In the genomic region with DNA sequence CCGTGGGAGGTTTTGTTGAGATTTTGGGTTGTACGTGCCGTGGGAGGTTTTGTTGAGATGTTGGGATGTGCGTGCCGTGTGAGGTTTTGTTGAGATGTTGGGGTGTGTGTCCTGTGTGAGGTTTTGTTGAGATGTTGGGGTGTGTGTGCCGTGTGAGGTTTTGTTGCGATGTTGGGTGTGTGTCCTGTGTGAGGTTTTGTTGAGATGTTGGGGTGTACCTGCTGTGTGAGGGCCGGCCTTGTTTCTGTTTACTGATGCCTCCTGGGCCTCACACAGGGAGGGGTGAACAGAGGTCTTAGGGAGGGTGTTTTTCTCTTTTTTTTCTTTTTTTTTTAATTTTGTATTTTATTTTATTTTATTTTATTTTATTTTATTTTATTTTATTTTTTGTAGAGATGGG, we compare ENCODE assay signal across 14 cellular contexts. TPM values are rescaled to one million over a fixed set of nuclear protein-coding genes. Genes with fewer than 3 reads are reported as not detected.
A peak's percentile ranks its signal among the peaks of the same experiment; 100 is the strongest.
DNase-seq lines count a peak whose midpoint lies in the region; ATAC-seq, FAIRE-seq and TF ChIP-seq lines count a peak whose summit lies in the region.
"Had no signal": no experiment of that assay in that cellular context is flagged by ENCODE, and none has a peak within 500 bp of the region (broad histone marks: within the 10 kb centered on the region; RNA-seq: fewer than 3 reads in every experiment).

No MANE protein-coding gene starts in this region.

- H2AFZ ChIP-seq in GM12878 (ENCODE audit: control insufficient read depth, low read depth, low read length) (no peak overlapping the region), trophoblast cell (ENCODE audit: insufficient read depth, low read length, poor library complexity) (no peak overlapping the region)

- POLR2A ChIA-PET in GM12878 (lab: Charles Lee), result interaction anchor here (0.7 to 1.5 kb wide), 3 partner anchors 13 to 19 kb away, joined by 3 to 7 read pairs (median 3); no protein-coding TSS in a partner anchor

- ATAC-seq in GM12878 (no peak), GM19452 (IDR thresholded peaks at IDR 0.05; ENCODE audit: unreplicated experiment) (no peak), GM18873 (IDR thresholded peaks at IDR 0.05; ENCODE audit: low FRiP score, unreplicated experiment) (no peak), sciatic nerve (no peak)
- ATAC-seq: CD8-positive, alpha-beta T cell had no signal

- H3K4me2 ChIP-seq in GM12878 (ENCODE audit: control insufficient read depth, insufficient read depth) (peak overlapping the region; percentile 75; the same call in 1 of the 2 replicates), trophoblast cell (ENCODE audit: low read length) (no peak overlapping the region)

- RAD21 ChIA-PET in GM12878 (lab: Charles Lee; ENCODE audit: unreplicated experiment), result interaction anchor here (1.9 to 2.8 kb wide), 4 partner anchors 19 to 115 kb away, joined by 10 to 25 read pairs (median 18); no protein-coding TSS in a partner anchor

- H3K23ac ChIP-seq in trophoblast cell (ENCODE audit: low read length), result no peak overlapping the region

- no peaks in the 10 kb centered on the region; a peak in 1 of 4 replicates for H3K36me3 ChIP-seq in GM12878 (ENCODE audit: control insufficient read depth in 2 of 2, insufficient read depth in 2 of 2, low read length in 1 of 2)
- no peaks in the 10 kb centered on the region for H3K36me3 ChIP-seq in trophoblast cell (ENCODE audit: control insufficient read depth in 1 of 2, insufficient read depth in 2 of 2, low read length in 2 of 2)

- peak overlapping the region; percentile 58 for H3K14ac ChIP-seq in trophoblast cell (ENCODE audit: low read length)

- no peak for TF ChIP-seq EP300 in GM12878 (IDR thresholded peaks at IDR 0.05; ENCODE audit: borderline replicate concordance in 1 of 2, control insufficient read depth in 1 of 2, low read depth in 2 of 2, low read length in 2 of 2)

- in situ Hi-C loops in GM12878 (cut with MboI), result no loop called here

- DNase-seq in LNCaP clone FGC (ENCODE audit: low read depth) (no peak), GM12878 (ENCODE audit: low read depth, low spot score) (no peak), trophoblast cell (no peak), NCI-H1694 treated with DMSO at 0.1 percent for 48 hours (lab: John Stamatoyannopoulos, UW) (no peak), sciatic nerve (ENCODE audit: low spot score) (no peak)
- DNase-seq: CD8-positive, alpha-beta T cell; GOT3; NCI-H146; NCI-H510A treated with DMSO at 0.1 percent for 48 hours; NCI-H82 had no signal

- peak overlapping the region; percentile 58 for H2BK120ac ChIP-seq in trophoblast cell (ENCODE audit: insufficient read depth, low read length, poor library complexity)

- H3K18ac ChIP-seq in trophoblast cell (ENCODE audit: low read length), result peak overlapping the region; percentile 86

- no peaks in the 10 kb centered on the region for H3K9me3 ChIP-seq in GM12878 (replicated peaks; ENCODE audit: control insufficient read depth, insufficient read depth, low read length)
- H3K9me3 ChIP-seq in trophoblast cell (ENCODE audit: insufficient read depth, low read depth, low read length), result no peaks in the 10 kb centered on the region

- H3K79me2 ChIP-seq in GM12878 (ENCODE audit: control insufficient read depth, insufficient read depth, low read length), result peaks cover 4% of the 10 kb centered on the region
- H3K79me2 ChIP-seq in trophoblast cell (ENCODE audit: control insufficient read depth, insufficient read depth, low read length, poor library complexity), result peaks cover 6% of the 10 kb centered on the region

- CTCF ChIA-PET in GM12878 (lab: Yijun Ruan, JAX), result interaction anchor here (1.5 kb wide), 2 partner anchors 9 to 14 kb away, joined by 3 to 4 read pairs; no protein-coding TSS in a partner anchor

- H3K27me3 ChIP-seq in GM12878 (replicated peaks in 1 of 2; ENCODE audit: control insufficient read depth in 2 of 2, insufficient read depth in 2 of 2, low read length in 1 of 2) (no peaks in the 10 kb centered on the region), trophoblast cell (ENCODE audit: insufficient read depth, low read length) (no peaks in the 10 kb centered on the region)

- H3K4ac ChIP-seq in trophoblast cell (ENCODE audit: low read depth, low read length), result peak overlapping the region; percentile 73

- peaks cover 29% of the 10 kb centered on the region for H3K79me1 ChIP-seq in trophoblast cell (ENCODE audit: low read length)

- H4K91ac ChIP-seq in trophoblast cell (ENCODE audit: low read depth, low read length), result peak overlapping the region; percentile 80

- peak overlapping the region; percentile 57 for H4K8ac ChIP-seq in trophoblast cell (ENCODE audit: low read depth, low read length)

- H3K9ac ChIP-seq in GM12878 (ENCODE audit: control insufficient read depth, insufficient read depth, low read length), result no peak overlapping the region
- no peak overlapping the region for H3K9ac ChIP-seq in trophoblast cell (ENCODE audit: low read length)

- TF ChIP-seq POLR2A in GM12878 (IDR thresholded peaks at IDR 0.05; ENCODE audit: low read depth, low read length), result no peak

- H3K4me1 ChIP-seq in GM12878 (ENCODE audit: control insufficient read depth, insufficient read depth, low read length), result peaks cover 49% of the 10 kb centered on the region
- H3K4me1 ChIP-seq in trophoblast cell (ENCODE audit: control insufficient read depth in 1 of 2, insufficient read depth in 2 of 2, low read length in 2 of 2), result peaks cover 37% of the 10 kb centered on the region in 2 experiments

- WGBS in GM12878 (ENCODE audit: insufficient coverage, insufficient replicate concordance, low lambda C conversion rate, missing lambda C conversion rate), result 97% methylated on average over 8 of the region's 8 CpGs
- 100% methylated on average over 7 of the region's 8 CpGs for WGBS in trophoblast cell (ENCODE audit: extremely low coverage, insufficient coverage, insufficient read length)

- H2BK5ac ChIP-seq in trophoblast cell (ENCODE audit: low read depth, low read length, poor library complexity), result peak overlapping the region; percentile 70

- peak overlapping the region; percentile 87 for H2AK5ac ChIP-seq in trophoblast cell (ENCODE audit: low read length)

- peak overlapping the region; percentile 98 for H3K27ac ChIP-seq in C4-2B
- H3K27ac ChIP-seq in GM12878 (ENCODE audit: control insufficient read depth, insufficient read depth), result no peak overlapping the region; the same call in 1 of the 2 replicates
- peak overlapping the region; percentile 71 for H3K27ac ChIP-seq in trophoblast cell (ENCODE audit: low read depth, low read length)
- H3K27ac ChIP-seq: SK-N-MC had no signal

- no peak for FAIRE-seq in GM12878 (lab: Jason Lieb, UNC)

- H2BK12ac ChIP-seq in trophoblast cell (ENCODE audit: low read length), result peak overlapping the region; percentile 90

- TF ChIP-seq RAD21 in GM12878 (IDR thresholded peaks at IDR 0.05; ENCODE audit: insufficient read depth, low read depth, low read length), result no peak

- SMC1A ChIA-PET in GM12878 (lab: Charles Lee; ENCODE audit: uncharacterized antibody, unreplicated experiment), result interaction anchor here (1.0 to 2.9 kb wide), 9 partner anchors 9 to 62 kb away, joined by 3 to 27 read pairs (median 4); no protein-coding TSS in a partner anchor

- no peak overlapping the region for H4K12ac ChIP-seq in trophoblast cell (ENCODE audit: low read depth, low read length)

- no peaks in the 10 kb centered on the region for H4K20me1 ChIP-seq in GM12878 (ENCODE audit: control insufficient read depth, insufficient read depth)

- intact Hi-C loops in GM12878 (cut with micrococcal nuclease; ENCODE audit: unreplicated experiment) (loop anchor here (2.0 to 10.0 kb wide), 2 partner anchors 15 to 249 kb away; no protein-coding TSS in a partner anchor), sciatic nerve (cut with DNase I) (no loop called here)

- H3K4me3 ChIP-seq in LNCaP clone FGC (ENCODE audit: low read depth, low read length) (peak overlapping the region; percentile 48; the same call in 1 of the 2 replicates), GM12878 (no peak overlapping the region), trophoblast cell (ENCODE audit: low read depth, low read length) (no peak overlapping the region)
- H3K4me3 ChIP-seq: SK-N-MC had no signal

- BruUV-seq in GM12878 (replicated peaks; lab: Mats Ljungman, UMichigan), result no TSS peak

- no peak for TF ChIP-seq CTCF in C4-2B (conservative IDR thresholded peaks at IDR 0.05)
- TF ChIP-seq CTCF in LNCaP clone FGC (IDR thresholded peaks at IDR 0.05; ENCODE audit: control insufficient read depth, extremely low read depth, insufficient read depth), result no peak
- TF ChIP-seq CTCF in GM12878 (IDR thresholded peaks at IDR 0.05 in 2 of 3, conservative IDR thresholded peaks at IDR 0.05 in 1 of 3; ENCODE audit: control insufficient read depth in 2 of 3, extremely low read depth in 1 of 3, insufficient read depth in 1 of 3, low read depth in 3 of 3, low read length in 3 of 3), result no peak

TF ChIP-seq in GM12878, 131 proteins besides CTCF, POLR2A, EP300 and RAD21 (continues in another document):
- TF ChIP-seq HDGF (IDR thresholded peaks at IDR 0.05), result peak; percentile 26; the same call in 1 of the 2 replicates
- TF ChIP-seq CBX3 (IDR thresholded peaks at IDR 0.05; ENCODE audit: borderline replicate concordance, low read depth), result no peak
- no peak for TF ChIP-seq POU2F2 (IDR thresholded peaks at IDR 0.05; ENCODE audit: borderline replicate concordance, low read depth, low read length)

RNA-seq across cellular contexts. Expression of a gene that starts 36.7 kb away (rescaled TPM):
- 48.1 and 49.5 TPM in 2 replicates for total RNA-seq in GM12878 (2013; cell fraction: nucleolus; rRNA removed)
- total RNA-seq in GM12878 (2014; rRNA removed) (9.3 and 12.8 TPM in 2 replicates), GM12878 (2014; rRNA removed; fragmentation: Illumina TruSeq; extraction: Trizol) (7.8 and 8.8 TPM in 2 replicates), GM12878 (2021) (13.3 and 15.0 TPM in 2 replicates), sciatic nerve (54.3 TPM)
- 2.9 TPM for polyA plus RNA-seq in GM12878 (2011; ENCODE audit: low read depth)
- polyA plus RNA-seq in GM12878 (2011; rRNA removed) (12.3 and 14.7 TPM in 2 replicates), GM12878 (2014; fragmentation: Illumina TruSeq; extraction: Trizol) (4.8 and 4.9 TPM in 2 replicates), GM12878 (2014; fragmentation: Nextera tagmentation; extraction: Ambion mirVana) (1 to 10 TPM in 1 of 2 experiments, under 1 TPM in 1; 0.52 to 1.7 TPM), GM12878 (2014; rRNA removed) (8.0 and 9.0 TPM in 2 replicates), GM12878 (2016; fragmentation: Nextera tagmentation; extraction: Ambion mirVana) (under 1 TPM; 0.69 to 0.74 TPM)
- polyA plus RNA-seq in GM12878 (2011; cell fraction: cytosol; rRNA removed), result 11.5 and 13.5 TPM in 2 replicates
- polyA plus RNA-seq in GM12878 (2011; cell fraction: nucleus; rRNA removed), result 22.4 and 29.0 TPM in 2 replicates
- 3.6 and 5.4 TPM in 2 replicates for polyA plus RNA-seq in GM12878 (2012)
- polyA minus RNA-seq in GM12878 (2011; rRNA and poly(A)+ RNA removed), result 18.4 and 20.3 TPM in 2 replicates
- 8.1 and 10.2 TPM in 2 replicates for polyA minus RNA-seq in GM12878 (2011; cell fraction: cytosol; rRNA and poly(A)+ RNA removed)
- 27.4 and 28.0 TPM in 2 replicates for polyA minus RNA-seq in GM12878 (2011; cell fraction: nucleus; rRNA and poly(A)+ RNA removed)
- polyA plus RNA-seq in trophoblast cell (2013), result 25.7 and 25.9 TPM in 2 replicates
